16 cellular contexts compared by ENCODE assay signal in the genomic region with DNA sequence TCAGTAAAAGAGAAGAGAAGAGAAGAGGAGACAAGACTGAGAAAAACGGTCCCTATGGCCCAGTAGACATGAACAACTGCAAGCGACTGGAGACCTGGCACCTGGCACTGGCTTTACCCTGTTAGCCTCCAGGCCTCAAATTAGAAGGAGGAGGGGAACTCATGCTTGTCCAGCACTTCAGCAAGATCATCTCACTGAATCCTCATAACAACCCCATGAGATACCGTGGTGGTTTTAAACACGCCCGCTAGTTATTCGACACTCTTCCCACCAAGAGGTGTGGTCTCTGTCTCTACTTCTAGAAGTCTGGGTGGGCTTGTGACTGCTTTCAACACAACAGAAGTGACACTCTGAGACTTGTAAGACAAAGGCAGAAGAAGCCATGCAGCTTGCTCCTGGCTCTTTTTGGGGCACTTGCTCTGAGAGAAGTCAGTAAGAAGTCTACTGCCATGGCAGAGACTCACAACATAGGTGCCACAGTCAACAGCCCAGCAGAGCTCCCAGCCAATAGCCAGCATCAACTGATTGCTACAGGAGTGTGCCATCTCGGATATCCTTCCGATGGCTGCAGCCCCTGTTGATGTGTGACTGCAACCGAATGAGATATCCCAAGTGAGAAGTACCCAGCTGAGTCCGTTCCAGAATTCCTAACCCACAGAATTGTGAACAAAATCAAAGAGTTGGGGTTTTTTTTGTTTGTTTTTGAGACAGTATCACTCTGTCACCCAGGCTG. TPM values are rescaled to one million over a fixed set of nuclear protein-coding genes. Genes with fewer than 3 reads are reported as not detected.
DNase-seq lines count a peak whose midpoint lies in the region; ATAC-seq, FAIRE-seq and TF ChIP-seq lines count a peak whose summit lies in the region.
"Had no signal": no experiment of that assay in that cellular context is flagged by ENCODE, and none has a peak within 500 bp of the region (broad histone marks: within the 10 kb centered on the region; RNA-seq: fewer than 3 reads in every experiment).

No MANE protein-coding gene starts in this region.

- intact Hi-C loops in HCT116 (cut with micrococcal nuclease) = no loop called here
- intact Hi-C loops in K562 (cut with micrococcal nuclease) = loop anchor here (2.0 kb wide), 1 partner anchor 17 kb away; no protein-coding TSS in a partner anchor
- intact Hi-C loops in stomach (cut with DNase I; ENCODE audit: low total_unique reads) = no loop called here
- intact Hi-C loops in kidney (cut with DNase I) = no loop called here
- intact Hi-C loops in Caco-2 (cut with micrococcal nuclease; ENCODE audit: unreplicated experiment) = no loop called here

- no peak for ATAC-seq in HCT116
- ATAC-seq in K562 = peak; percentile 42
- ATAC-seq: naive thymus-derived CD8-positive, alpha-beta T cell had no signal

- WGBS in K562 (ENCODE audit: insufficient coverage, low coverage, missing lambda C conversion rate) = 29% methylated on average over 10 of the region's 10 CpGs
- WGBS in hepatocyte (ENCODE audit: low lambda C conversion rate, missing lambda C conversion rate) = 89% methylated on average over 10 of the region's 10 CpGs
- 88 to 95% (median 93%) methylated on average over 9 to 10 of the region's 10 CpGs for WGBS in stomach, 5 donors

- H4K20me1 ChIP-seq in HCT116 (ENCODE audit: insufficient read depth) (no peaks in the 10 kb centered on the region), K562 (replicated peaks; ENCODE audit: control insufficient read depth, insufficient read depth, low read length) (no peaks in the 10 kb centered on the region), hepatocyte (ENCODE audit: insufficient read depth, poor library complexity, severe bottlenecking) (no peaks in the 10 kb centered on the region)

- no peaks in the 10 kb centered on the region for H3K4me1 Mint-ChIP-seq in Caco-2 (ENCODE audit: low read depth, unreplicated experiment)

- H3K9me3 Mint-ChIP-seq in Caco-2 (ENCODE audit: unreplicated experiment) = no peaks in the 10 kb centered on the region
- H3K9me3 Mint-ChIP-seq: activated T-helper 2 cell treated with anti-CD3 and anti-CD28 coated beads, Interferon-gamma antibody, Interleukin-2, Interleukin-4, amounts not matched to agents 10 μg/mL and 5 μg/mL and 100 μg/mL, durations not matched to agents 14 hours and 24 hours and 36 hours; naive thymus-derived CD8-positive, alpha-beta T cell had no signal

- H3K36me3 Mint-ChIP-seq in Caco-2 (ENCODE audit: insufficient read depth, unreplicated experiment) = no peaks in the 10 kb centered on the region
- H3K36me3 Mint-ChIP-seq: naive thymus-derived CD8-positive, alpha-beta T cell had no signal

- FAIRE-seq in K562 (lab: Jason Lieb, UNC) = peak; percentile 67
- no peak for FAIRE-seq in kidney (lab: Jason Lieb, UNC)

- TF ChIP-seq POLR2A in HCT116 (IDR thresholded peaks at IDR 0.05; ENCODE audit: borderline replicate concordance, extremely low read depth, insufficient read depth, insufficient read length) (no peak), K562 (conservative IDR thresholded peaks at IDR 0.05) (no peak), stomach (IDR thresholded peaks at IDR 0.05) (no peak)

- no peaks in the 10 kb centered on the region for H3K36me3 ChIP-seq in HCT116 (ENCODE audit: control insufficient read depth in 1 of 2, insufficient read depth in 2 of 2, low read length in 2 of 2)
- no peaks in the 10 kb centered on the region; the same call in 2 of the 3 replicates for H3K36me3 ChIP-seq in K562 (ENCODE audit: control insufficient read depth, insufficient read depth, low read length)
- H3K36me3 ChIP-seq in hepatocyte (replicated peaks; ENCODE audit: insufficient read depth, low read depth) = no peaks in the 10 kb centered on the region
- H3K36me3 ChIP-seq in stomach = no peaks in the 10 kb centered on the region
- H3K36me3 ChIP-seq in kidney (ENCODE audit: control insufficient read depth in 1 of 2, insufficient read depth in 2 of 2, low read length in 2 of 2) = no peaks in the 10 kb centered on the region
- H3K36me3 ChIP-seq in Caco-2 (ENCODE audit: control insufficient read depth, insufficient read depth, low read length) = no peaks in the 10 kb centered on the region

- no peaks in the 10 kb centered on the region for H3K9me1 ChIP-seq in K562 (ENCODE audit: control insufficient read depth, insufficient read depth, low read length)

- H3K4me3 Mint-ChIP-seq in Caco-2 (ENCODE audit: unreplicated experiment) = no peak overlapping the region
- H3K4me3 Mint-ChIP-seq: naive thymus-derived CD8-positive, alpha-beta T cell had no signal

- H3K27me3 ChIP-seq in HCT116 (ENCODE audit: insufficient read depth, low read length) (no peaks in the 10 kb centered on the region), K562 (ENCODE audit: control insufficient read depth in 2 of 2, insufficient read depth in 2 of 2, low read length in 2 of 2) (no peaks in the 10 kb centered on the region), hepatocyte (no peaks in the 10 kb centered on the region), stomach (peaks cover 0 to 3% (median 0%) of the 10 kb centered on the region in 3 donors), Caco-2 (replicated peaks; ENCODE audit: control insufficient read depth, insufficient read depth, low read length) (no peaks in the 10 kb centered on the region)

- H3K27ac ChIP-seq in HCT116 (ENCODE audit: low read depth, low read length) (peak overlapping the region; percentile 81), K562 (ENCODE audit: extremely low read depth, low read depth, low read length) (peak overlapping the region; percentile 83), hepatocyte (peak overlapping the region; percentile 53), stomach (peak overlapping the region in 3 of 5 donors; percentile 37 to 72 (median 69)), kidney (ENCODE audit: low read depth in 2 of 2, low read length in 2 of 2) (no peak overlapping the region)
- H3K27ac ChIP-seq: SK-N-MC had no signal

- peaks cover 5% of the 10 kb centered on the region for H3K79me2 ChIP-seq in HCT116 (ENCODE audit: insufficient read depth, low read length)
- peaks cover 5% of the 10 kb centered on the region; the same call in 2 of the 3 replicates for H3K79me2 ChIP-seq in K562 (ENCODE audit: control insufficient read depth, insufficient read depth, low read length)
- no peaks in the 10 kb centered on the region for H3K79me2 ChIP-seq in hepatocyte

- no peak for TF ChIP-seq EP300 in K562 (IDR thresholded peaks at IDR 0.05; ENCODE audit: low read length)
- TF ChIP-seq EP300 in stomach (IDR thresholded peaks at IDR 0.05) = no peak

- no peak overlapping the region for H3K4me3 ChIP-seq in HCT116 (replicated peaks in 1 of 2; ENCODE audit: low read depth in 1 of 2, low read length in 2 of 2)
- no peak overlapping the region for H3K4me3 ChIP-seq in K562
- no peak overlapping the region for H3K4me3 ChIP-seq in hepatocyte
- H3K4me3 ChIP-seq in stomach = no peak overlapping the region
- H3K4me3 ChIP-seq in kidney (ENCODE audit: low read length in 2 of 2) = no peak overlapping the region
- H3K4me3 ChIP-seq in Caco-2 (ENCODE audit: low read depth, low read length) = no peak overlapping the region
- H3K4me3 ChIP-seq: SK-N-MC had no signal

- peaks cover 43 to 58% of the 10 kb centered on the region in 2 experiments for H3K4me1 ChIP-seq in HCT116 (ENCODE audit: control insufficient read depth in 1 of 2, insufficient read depth in 2 of 2, low read length in 2 of 2)
- peaks cover 30 to 33% of the 10 kb centered on the region in 2 experiments for H3K4me1 ChIP-seq in K562 (replicated peaks in 1 of 2; ENCODE audit: control insufficient read depth in 2 of 2, insufficient read depth in 2 of 2, low read length in 2 of 2)
- H3K4me1 ChIP-seq in hepatocyte (ENCODE audit: insufficient read depth) = no peaks in the 10 kb centered on the region
- H3K4me1 ChIP-seq in stomach = no peaks in the 10 kb centered on the region
- H3K4me1 ChIP-seq in kidney (ENCODE audit: control insufficient read depth in 1 of 2, insufficient read depth in 1 of 2, low read depth in 1 of 2, low read length in 2 of 2) = no peaks in the 10 kb centered on the region
- no peaks in the 10 kb centered on the region for H3K4me1 ChIP-seq in Caco-2

- no peaks in the 10 kb centered on the region for H3K27me3 Mint-ChIP-seq in Caco-2 (ENCODE audit: insufficient read depth, unreplicated experiment)
- H3K27me3 Mint-ChIP-seq: naive thymus-derived CD8-positive, alpha-beta T cell had no signal

- BruUV-seq in HCT116 (replicated peaks; lab: Mats Ljungman, UMichigan) (no TSS peak), K562 (replicated peaks; lab: Mats Ljungman, UMichigan) (no TSS peak), Caco-2 (replicated peaks; lab: Mats Ljungman, UMichigan) (no TSS peak)

- no peak for TF ChIP-seq CTCF in HCT116 (IDR thresholded peaks at IDR 0.05 in 2 of 3, conservative IDR thresholded peaks at IDR 0.05 in 1 of 3; ENCODE audit: borderline replicate concordance in 1 of 3, insufficient read depth in 1 of 3, low read depth in 2 of 3, low read length in 2 of 3)
- no peak for TF ChIP-seq CTCF in K562 (IDR thresholded peaks at IDR 0.05 in 2 of 3, conservative IDR thresholded peaks at IDR 0.05 in 1 of 3; ENCODE audit: insufficient read depth in 2 of 3, low read depth in 1 of 3, low read length in 3 of 3)
- no peak for TF ChIP-seq CTCF in hepatocyte (IDR thresholded peaks at IDR 0.05; ENCODE audit: poor library complexity)
- TF ChIP-seq CTCF in stomach (IDR thresholded peaks at IDR 0.05) = no peak
- no peak for TF ChIP-seq CTCF in kidney (IDR thresholded peaks at IDR 0.05; ENCODE audit: borderline replicate concordance, extremely low read depth, insufficient read depth)
- no peak for TF ChIP-seq CTCF in Caco-2 (IDR thresholded peaks at IDR 0.05; ENCODE audit: insufficient read depth in 1 of 2, low read depth in 1 of 2, low read length in 1 of 2, severe bottlenecking in 1 of 2, unreplicated experiment in 1 of 2)

- no peaks in the 10 kb centered on the region for H3K9me2 ChIP-seq in HCT116 (ENCODE audit: insufficient read depth)
- no peaks in the 10 kb centered on the region for H3K9me2 ChIP-seq in hepatocyte (replicated peaks; ENCODE audit: insufficient read depth)

- no peak for DNase-seq in HCT116 (ENCODE audit: low read depth, low spot score)
- DNase-seq in K562 (ENCODE audit: extremely low read depth in 1 of 4, low spot score in 3 of 4) = peak in 1 of 4 experiments; percentile 41
- no peak for DNase-seq in hepatocyte (ENCODE audit: low spot score)
- no peak for DNase-seq in stomach
- no peak for DNase-seq in COR-L47 (lab: John Stamatoyannopoulos, UW)
- no peak for DNase-seq in kidney
- DNase-seq in hepatic stellate cell (ENCODE audit: low spot score) = no peak
- DNase-seq in Caco-2 = no peak
- DNase-seq: activated CD4-positive, CD25-positive, alpha-beta regulatory T cell treated with anti-CD3 and anti-CD28 coated beads, Interleukin-2, amount 50 U/mL, for 72 hours; naive thymus-derived CD8-positive, alpha-beta T cell; NCI-H187; NCI-H446 treated with DMSO at 0.1 percent for 48 hours; stimulated activated CD4-positive, alpha-beta T cell treated with anti-CD3 and anti-CD28 coated beads, Interleukin-15, amount 100 ng/mL, for 24 hours; stimulated activated naive CD4-positive, alpha-beta T cell had no signal

- H3K27ac Mint-ChIP-seq in Caco-2 (ENCODE audit: unreplicated experiment) = no peak overlapping the region
- H3K27ac Mint-ChIP-seq: activated T-helper 2 cell treated with anti-CD3 and anti-CD28 coated beads, Interferon-gamma antibody, Interleukin-2, Interleukin-4, amounts not matched to agents 10 μg/mL and 5 μg/mL and 100 μg/mL, durations not matched to agents 14 hours and 24 hours and 36 hours had no signal

- CTCF ChIA-PET in HCT116 (lab: Charles Lee) = no interaction called here
- CTCF ChIA-PET in K562 (lab: Yijun Ruan, JAX; ENCODE audit: low intra/inter-chr PET ratio) = no interaction called here
- CTCF ChIA-PET in Caco-2 (lab: Charles Lee) = no interaction called here

- POLR2A ChIA-PET in HCT116 (lab: Charles Lee) (interaction anchor here (1.3 kb wide), 1 partner anchor 33 kb away, joined by 3 read pairs; no protein-coding TSS in a partner anchor), K562 (lab: Yijun Ruan, JAX) (interaction anchor here (1.0 to 1.2 kb wide), 3 partner anchors 10 to 33 kb away, joined by 3 to 6 read pairs (median 3); no protein-coding TSS in a partner anchor), Caco-2 (lab: Charles Lee) (no interaction called here)

- H2AFZ ChIP-seq in HCT116 (ENCODE audit: low read depth, low read length, poor library complexity, severe bottlenecking) (no peak overlapping the region), K562 (ENCODE audit: low read depth, low read length) (peak overlapping the region; percentile 55), hepatocyte (no peak overlapping the region)

- peak overlapping the region; percentile 67 for H3K4me2 ChIP-seq in HCT116 (ENCODE audit: low read length)
- H3K4me2 ChIP-seq in K562 (ENCODE audit: insufficient read depth, low read length) = peak overlapping the region; percentile 63
- no peak overlapping the region for H3K4me2 ChIP-seq in hepatocyte

- RAD21 ChIA-PET in HCT116 (lab: Charles Lee; ENCODE audit: low non-redundant PET in 1 of 2, low total read pairs in 2 of 2, uncharacterized antibody in 2 of 2, unreplicated experiment in 2 of 2) = no interaction called here

- in situ Hi-C loops in K562 (cut with MboI) = no loop called here

- no peaks in the 10 kb centered on the region for H3K9me3 ChIP-seq in HCT116 (ENCODE audit: control insufficient read depth in 1 of 2, insufficient read depth in 1 of 2, low read depth in 1 of 2, low read length in 2 of 2)
- no peaks in the 10 kb centered on the region for H3K9me3 ChIP-seq in K562 (replicated peaks; ENCODE audit: control insufficient read depth, insufficient read depth, low read depth, low read length)
- H3K9me3 ChIP-seq in hepatocyte (ENCODE audit: low read depth) = no peaks in the 10 kb centered on the region
- no peaks in the 10 kb centered on the region for H3K9me3 ChIP-seq in stomach
- H3K9me3 ChIP-seq in kidney (ENCODE audit: control insufficient read depth in 1 of 2, low read length in 2 of 2) = no peaks in the 10 kb centered on the region
- no peaks in the 10 kb centered on the region for H3K9me3 ChIP-seq in Caco-2

- H3K9ac ChIP-seq in HCT116 (ENCODE audit: low read length) (peak overlapping the region; percentile 67), K562 (ENCODE audit: insufficient read depth in 1 of 2, low read depth in 2 of 2, low read length in 2 of 2) (peak overlapping the region; percentile 43 to 65; a peak in 3 of 4 replicates), kidney (ENCODE audit: low read length in 2 of 2) (no peak overlapping the region)

- TF ChIP-seq RAD21 in HCT116 (IDR thresholded peaks at IDR 0.05; ENCODE audit: low read depth) (no peak), K562 (CRISPR knock-in tag; conservative IDR thresholded peaks at IDR 0.05 in 1 of 2, IDR thresholded peaks at IDR 0.05 in 1 of 2) (no peak)

RNA-seq across cellular contexts. Expression of a gene that starts 34.1 kb away (rescaled TPM):
- total RNA-seq in HCT116 (2021; ENCODE audit: unreplicated experiment) (35.1 TPM), K562 (2014; rRNA removed) (73.7 and 76.0 TPM in 2 replicates), K562 (2014; rRNA removed; fragmentation: Illumina TruSeq; extraction: Trizol) (37.6 and 37.9 TPM in 2 replicates), K562 (2015; rRNA removed; fragmentation: Illumina TruSeq; extraction: Trizol) (33.0 and 36.6 TPM in 2 replicates), K562 (2021) (98.3 and 113 TPM in 2 replicates), hepatocyte (22.7 and 22.9 TPM in 2 replicates), stomach (10 to 100 TPM; 11.0 to 45.5 (median 34.8) TPM), kidney (33.9 TPM), Caco-2 (2022) (16.2 and 18.6 TPM in 2 replicates)
- 12.3 and 14.5 TPM in 2 replicates for polyA plus RNA-seq in HCT116 (2012)
- 128 and 140 TPM in 2 replicates for total RNA-seq in K562 (2011; cell fraction: chromatin; rRNA removed; ENCODE audit: low replicate concordance)
- 71.6 and 74.4 TPM in 2 replicates for total RNA-seq in K562 (2011; cell fraction: nucleolus; rRNA removed)
- 97.0 and 135 TPM in 2 replicates for total RNA-seq in K562 (2011; cell fraction: nucleoplasm; rRNA removed)
- polyA plus RNA-seq in K562 (2011; rRNA removed) (27.5 and 28.1 TPM in 2 replicates), K562 (2014; fragmentation: Illumina TruSeq; extraction: Trizol) (88.1 and 98.5 TPM in 2 replicates), K562 (2014; fragmentation: Nextera tagmentation; extraction: Ambion mirVana) (10 to 100 TPM; 32.0 to 37.4 TPM), K562 (2014; rRNA removed) (44.4 and 64.6 TPM in 2 replicates), hepatocyte (13.6 and 15.3 TPM in 2 replicates), stomach (10 to 100 TPM in 1 of 3 donors, 1 to 10 TPM in 2; 4.4 to 11.8 (median 5.0) TPM), kidney (ENCODE audit: insufficient read depth, low read depth, low replicate concordance) (7.7 TPM)
- 30.1 and 38.0 TPM in 2 replicates for polyA plus RNA-seq in K562 (2011; cell fraction: cytosol; rRNA removed)
- 64.0 and 93.7 TPM in 2 replicates for polyA plus RNA-seq in K562 (2011; cell fraction: nucleus; rRNA removed)
- 72.8 and 76.1 TPM in 2 replicates for polyA plus RNA-seq in K562 (2012)
- polyA minus RNA-seq in K562 (2011; rRNA and poly(A)+ RNA removed) = 40.5 and 49.5 TPM in 2 replicates
- polyA minus RNA-seq in K562 (2011; cell fraction: cytosol; rRNA and poly(A)+ RNA removed) = 105 and 120 TPM in 2 replicates
- polyA minus RNA-seq in K562 (2011; cell fraction: nucleus; rRNA and poly(A)+ RNA removed) = 36.9 and 50.0 TPM in 2 replicates

Comparison
In these comparisons a context has a peak if more than half of its experiments do, and no peak if none do; other contexts are left out.
1. H3K27ac ChIP-seq: peak in HCT116 (single experiment), K562 (single experiment), hepatocyte (single experiment) and stomach (3 of 5); none in kidney (0 of 2).
2. H3K9ac ChIP-seq: peak in HCT116 (single experiment) and K562 (2 of 2); none in kidney (0 of 2).